In genomic region chr1:9593492-9594465, GRCh38 we compare ENCODE assay signal across 8 cellular contexts. TPM values are rescaled to one million over a fixed set of nuclear protein-coding genes. Genes with fewer than 3 reads are reported as not detected.
DNase-seq lines count a peak whose midpoint lies in the region; ATAC-seq, FAIRE-seq and TF ChIP-seq lines count a peak whose summit lies in the region.

No MANE protein-coding gene starts in this region.

- POLR2A ChIA-PET in RWPE1 (lab: Yijun Ruan, JAX; ENCODE audit: low non-redundant PET) = interaction anchor here (0.6 kb wide), 1 partner anchor 1963 kb away, joined by 3 read pairs; no protein-coding TSS in a partner anchor

- peak; percentile 81 for FAIRE-seq in keratinocyte (lab: Jason Lieb, UNC)

- TF ChIP-seq CTCF in GM06990 (IDR thresholded peaks at IDR 0.05; ENCODE audit: insufficient read depth, low read length, poor library complexity, severe bottlenecking) (no peak), RWPE1 (conservative IDR thresholded peaks at IDR 0.05; ENCODE audit: low read depth) (peak; percentile 65), keratinocyte (optimal IDR thresholded peaks at IDR 0.05 in 1 of 3, IDR thresholded peaks at IDR 0.05 in 1 of 3, conservative IDR thresholded peaks at IDR 0.05 in 1 of 3; ENCODE audit: extremely low read depth in 1 of 3, insufficient read depth in 2 of 3, low read length in 3 of 3) (peak; percentile 79 to 96 (median 95))

- DNase-seq in GM06990 (ENCODE audit: extremely low read depth, insufficient read length) = peak; percentile 65
- peak; percentile 96 to 98 for DNase-seq in Kasumi-1 (lab: John Stamatoyannopoulos, UW)
- peak; percentile 75 for DNase-seq in RWPE1 (ENCODE audit: low spot score)
- peak; percentile 15 for DNase-seq in central memory CD4-positive, alpha-beta T cell
- peak; percentile 81 for DNase-seq in keratinocyte (ENCODE audit: low read depth, low spot score)
- DNase-seq in stimulated activated CD4-positive, alpha-beta T cell treated with anti-CD3 and anti-CD28 coated beads, Interleukin-4, amount 100 ng/mL, for 1 hour = peak; percentile 29

- CTCF ChIA-PET in RWPE1 (lab: Yijun Ruan, JAX) = interaction anchor here (0.5 to 1.7 kb wide), 14 partner anchors 14 to 1744 kb away, joined by 3 to 12 read pairs (median 3); no protein-coding TSS in a partner anchor

- peaks cover 29% of the 10 kb centered on the region for H3K4me1 ChIP-seq in keratinocyte (ENCODE audit: control insufficient read depth, extremely low read depth, insufficient read depth, low read length)

- H3K27ac ChIP-seq in RWPE1 (peak overlapping the region; percentile 83), keratinocyte (ENCODE audit: control insufficient read depth, insufficient read depth, low read length) (peak overlapping the region; percentile 68)

- H3K9me3 ChIP-seq in keratinocyte (ENCODE audit: control insufficient read depth, low read depth, low read length) = no peaks in the 10 kb centered on the region

- ATAC-seq in GM18909 (IDR thresholded peaks at IDR 0.05; ENCODE audit: poor library complexity, unreplicated experiment) = no peak
- ATAC-seq in GM18498 (IDR thresholded peaks at IDR 0.05; ENCODE audit: unreplicated experiment) = no peak

- dilution Hi-C loops in keratinocyte (cut with MboI; ENCODE audit: extremely low pct_ligation_motif_present, low sequenced_read_pairs) = no loop called here

- H3K36me3 ChIP-seq in GM06990 (ENCODE audit: control insufficient read depth, insufficient read depth, low read length) (peaks cover 12% of the 10 kb centered on the region), keratinocyte (ENCODE audit: control insufficient read depth in 2 of 2, extremely low read depth in 1 of 2, insufficient read depth in 2 of 2, low read length in 2 of 2) (peaks cover 0 to 3% of the 10 kb centered on the region in 2 experiments)

- H3K79me2 ChIP-seq in keratinocyte (ENCODE audit: control insufficient read depth, insufficient read depth, low read length) = peaks cover 63% of the 10 kb centered on the region

- H3K4me3 ChIP-seq in GM06990 (replicated peaks; ENCODE audit: low read depth, low read length) (no peak overlapping the region; the same call in 1 of the 2 replicates), keratinocyte (ENCODE audit: control insufficient read depth in 2 of 3, extremely low read depth in 1 of 3, insufficient read depth in 2 of 3, low read depth in 1 of 3, low read length in 3 of 3) (peak overlapping the region in 2 of 3 experiments; percentile 11 to 21)

- H3K9me1 ChIP-seq in keratinocyte (ENCODE audit: control insufficient read depth, extremely low read depth, insufficient read depth, low read length) = peaks cover 17% of the 10 kb centered on the region

- peak overlapping the region; percentile 68 for H3K4me2 ChIP-seq in keratinocyte (ENCODE audit: control insufficient read depth, extremely low read depth, insufficient read depth, low read depth, low read length)

- peak overlapping the region; percentile 46 for H3K9ac ChIP-seq in keratinocyte (ENCODE audit: control insufficient read depth, extremely low read depth, insufficient read depth, low read length)

- H2AFZ ChIP-seq in keratinocyte (ENCODE audit: control insufficient read depth, low read length) = no peak overlapping the region

- H3K27me3 ChIP-seq in GM06990 (replicated peaks; ENCODE audit: control insufficient read depth, insufficient read depth, low read length) = no peaks in the 10 kb centered on the region
- no peaks in the 10 kb centered on the region for H3K27me3 ChIP-seq in keratinocyte (ENCODE audit: control insufficient read depth, extremely low read depth, insufficient read depth, low read length)

- peaks cover 10% of the 10 kb centered on the region for H4K20me1 ChIP-seq in keratinocyte (ENCODE audit: control insufficient read depth, extremely low read depth, insufficient read depth, low read length)

RNA-seq across cellular contexts. Expression of gene TMEM201, which starts 5.1 kb away (rescaled TPM):
- polyA plus RNA-seq in keratinocyte = 1.1 to 5.0 TPM (median 1.5 TPM) in 3 replicates
- polyA plus RNA-seq in keratinocyte (2011; ENCODE audit: low read depth) = 0.94 TPM
- polyA plus RNA-seq in keratinocyte (2011; cell fraction: cytosol; rRNA removed) = 1.3 and 2.8 TPM in 2 replicates
- 6.2 and 7.6 TPM in 2 replicates for polyA plus RNA-seq in keratinocyte (2011; cell fraction: nucleus; rRNA removed)
- 3.1 and 8.1 TPM in 2 replicates for polyA plus RNA-seq in keratinocyte (2012; ENCODE audit: low replicate concordance)
- polyA minus RNA-seq in keratinocyte = 2.6 to 13.8 TPM (median 2.8 TPM) in 3 replicates
- polyA minus RNA-seq in keratinocyte (2011; cell fraction: cytosol; rRNA and poly(A)+ RNA removed) = 6.3 TPM
- polyA minus RNA-seq in keratinocyte (2011; cell fraction: nucleus; rRNA and poly(A)+ RNA removed) = 6.0 and 7.3 TPM in 2 replicates

RNA-seq across cellular contexts. Expression of gene SLC25A33, which starts 54.5 kb away (rescaled TPM):
- polyA plus RNA-seq in keratinocyte = 2.7 to 4.5 TPM (median 3.3 TPM) in 3 replicates
- polyA plus RNA-seq in keratinocyte (2011; ENCODE audit: low read depth) = 2.5 TPM
- 2.9 and 4.7 TPM in 2 replicates for polyA plus RNA-seq in keratinocyte (2011; cell fraction: cytosol; rRNA removed)
- 1.8 and 1.9 TPM in 2 replicates for polyA plus RNA-seq in keratinocyte (2011; cell fraction: nucleus; rRNA removed)
- polyA plus RNA-seq in keratinocyte (2012; ENCODE audit: low replicate concordance) = 3.4 and 4.7 TPM in 2 replicates
- 1.6 to 2.5 TPM (median 2.1 TPM) in 3 replicates for polyA minus RNA-seq in keratinocyte
- 2.5 TPM for polyA minus RNA-seq in keratinocyte (2011; cell fraction: cytosol; rRNA and poly(A)+ RNA removed)
- 0.74 and 0.93 TPM in 2 replicates for polyA minus RNA-seq in keratinocyte (2011; cell fraction: nucleus; rRNA and poly(A)+ RNA removed)

RNA-seq across cellular contexts. Expression of gene PIK3CD, which starts 57.8 kb away (rescaled TPM):
- 7.7 to 15.5 TPM (median 7.8 TPM) in 3 replicates for polyA plus RNA-seq in keratinocyte
- 1.2 TPM for polyA plus RNA-seq in keratinocyte (2011; ENCODE audit: low read depth)
- polyA plus RNA-seq in keratinocyte (2011; cell fraction: cytosol; rRNA removed) = 7.7 and 10.8 TPM in 2 replicates
- 24.5 and 30.3 TPM in 2 replicates for polyA plus RNA-seq in keratinocyte (2011; cell fraction: nucleus; rRNA removed)
- 2.4 and 21.2 TPM in 2 replicates for polyA plus RNA-seq in keratinocyte (2012; ENCODE audit: low replicate concordance)
- 14.6 to 62.9 TPM (median 19.9 TPM) in 3 replicates for polyA minus RNA-seq in keratinocyte
- polyA minus RNA-seq in keratinocyte (2011; cell fraction: cytosol; rRNA and poly(A)+ RNA removed) = 14.8 TPM
- 18.0 and 21.2 TPM in 2 replicates for polyA minus RNA-seq in keratinocyte (2011; cell fraction: nucleus; rRNA and poly(A)+ RNA removed)

Comparison
In these comparisons a context has a peak if more than half of its experiments do, and no peak if none do; other contexts are left out.
1. DNase-seq: peak in every context shown above with its lines; median percentile 97 in Kasumi-1; 81 in keratinocyte; 75 in RWPE1; 65 in GM06990; 29 in stimulated activated CD4-positive, alpha-beta T cell treated with anti-CD3 and anti-CD28 coated beads, Interleukin-4, amount 100 ng/mL, for 1 hour; 15 in central memory CD4-positive, alpha-beta T cell.